ENCODE assay signal across 1 cellular context in the genomic region with DNA sequence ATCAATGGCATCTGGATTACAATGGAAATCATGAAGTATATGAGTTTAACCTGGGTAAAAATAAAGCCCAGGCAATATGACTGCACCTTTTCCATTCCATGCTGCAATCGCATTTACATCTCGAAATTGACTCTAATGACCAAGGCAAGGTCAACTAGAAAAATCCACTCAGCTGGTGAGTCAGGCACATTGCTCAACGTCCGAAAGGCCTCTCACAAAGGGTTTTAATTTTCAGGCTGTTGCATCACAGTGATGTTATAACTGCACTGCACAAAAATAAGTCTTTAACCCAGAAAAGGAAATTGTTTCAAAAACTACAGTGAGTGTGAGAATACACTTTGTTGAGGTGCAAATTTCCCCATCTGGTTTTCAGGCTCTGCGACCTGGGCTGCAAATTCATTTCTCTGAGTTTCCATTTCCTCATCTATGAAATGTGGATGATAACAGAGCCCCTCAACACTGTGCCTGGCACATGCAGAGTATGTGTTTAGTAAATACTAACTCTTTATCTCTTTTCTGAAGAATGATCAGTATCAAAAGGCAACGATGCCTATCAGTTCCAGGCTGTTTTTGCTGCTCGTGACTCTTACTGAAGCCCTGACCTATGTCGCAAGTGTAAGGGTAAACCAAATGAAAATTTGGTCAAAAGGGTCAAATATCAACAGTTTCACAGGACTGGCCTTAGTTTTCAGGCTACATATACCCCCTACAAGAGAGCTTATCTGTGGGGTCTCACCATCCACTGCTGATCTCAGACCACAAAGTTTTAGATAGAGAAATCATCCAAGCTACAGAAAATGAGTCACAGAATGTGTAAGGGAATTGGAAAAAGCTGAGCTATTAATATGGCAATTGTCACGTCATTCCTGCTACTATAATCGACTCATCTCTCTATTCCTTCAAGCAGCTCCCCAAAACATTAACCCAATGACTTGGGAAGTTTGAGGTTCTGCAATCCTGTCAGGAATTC.
TF ChIP-seq lines count a peak whose summit lies in the region.

No MANE protein-coding gene starts in this region.

TF ChIP-seq in HepG2, 621 proteins besides CTCF, POLR2A, EP300 and RAD21 (continues in another document):
- TF ChIP-seq, protein P1, sequence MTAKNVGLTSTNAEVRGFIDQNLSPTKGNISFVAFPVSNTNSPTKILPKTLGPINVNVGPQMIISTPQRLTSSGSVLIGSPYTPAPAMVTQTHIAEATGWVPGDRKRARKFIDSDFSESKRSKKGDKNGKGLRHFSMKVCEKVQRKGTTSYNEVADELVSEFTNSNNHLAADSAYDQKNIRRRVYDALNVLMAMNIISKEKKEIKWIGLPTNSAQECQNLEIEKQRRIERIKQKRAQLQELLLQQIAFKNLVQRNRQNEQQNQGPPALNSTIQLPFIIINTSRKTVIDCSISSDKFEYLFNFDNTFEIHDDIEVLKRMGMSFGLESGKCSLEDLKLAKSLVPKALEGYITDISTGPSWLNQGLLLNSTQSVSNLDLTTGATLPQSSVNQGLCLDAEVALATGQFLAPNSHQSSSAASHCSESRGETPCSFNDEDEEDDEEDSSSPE (CRISPR knock-in tag; IDR thresholded peaks at IDR 0.05): no peak
- TF ChIP-seq PAWR (CRISPR knock-in tag; IDR thresholded peaks at IDR 0.05; ENCODE audit: borderline replicate concordance): no peak
- no peak for TF ChIP-seq PTBP1 (IDR thresholded peaks at IDR 0.05; ENCODE audit: low read depth, low read length, poor library complexity, severe bottlenecking)
- TF ChIP-seq, protein P2, sequence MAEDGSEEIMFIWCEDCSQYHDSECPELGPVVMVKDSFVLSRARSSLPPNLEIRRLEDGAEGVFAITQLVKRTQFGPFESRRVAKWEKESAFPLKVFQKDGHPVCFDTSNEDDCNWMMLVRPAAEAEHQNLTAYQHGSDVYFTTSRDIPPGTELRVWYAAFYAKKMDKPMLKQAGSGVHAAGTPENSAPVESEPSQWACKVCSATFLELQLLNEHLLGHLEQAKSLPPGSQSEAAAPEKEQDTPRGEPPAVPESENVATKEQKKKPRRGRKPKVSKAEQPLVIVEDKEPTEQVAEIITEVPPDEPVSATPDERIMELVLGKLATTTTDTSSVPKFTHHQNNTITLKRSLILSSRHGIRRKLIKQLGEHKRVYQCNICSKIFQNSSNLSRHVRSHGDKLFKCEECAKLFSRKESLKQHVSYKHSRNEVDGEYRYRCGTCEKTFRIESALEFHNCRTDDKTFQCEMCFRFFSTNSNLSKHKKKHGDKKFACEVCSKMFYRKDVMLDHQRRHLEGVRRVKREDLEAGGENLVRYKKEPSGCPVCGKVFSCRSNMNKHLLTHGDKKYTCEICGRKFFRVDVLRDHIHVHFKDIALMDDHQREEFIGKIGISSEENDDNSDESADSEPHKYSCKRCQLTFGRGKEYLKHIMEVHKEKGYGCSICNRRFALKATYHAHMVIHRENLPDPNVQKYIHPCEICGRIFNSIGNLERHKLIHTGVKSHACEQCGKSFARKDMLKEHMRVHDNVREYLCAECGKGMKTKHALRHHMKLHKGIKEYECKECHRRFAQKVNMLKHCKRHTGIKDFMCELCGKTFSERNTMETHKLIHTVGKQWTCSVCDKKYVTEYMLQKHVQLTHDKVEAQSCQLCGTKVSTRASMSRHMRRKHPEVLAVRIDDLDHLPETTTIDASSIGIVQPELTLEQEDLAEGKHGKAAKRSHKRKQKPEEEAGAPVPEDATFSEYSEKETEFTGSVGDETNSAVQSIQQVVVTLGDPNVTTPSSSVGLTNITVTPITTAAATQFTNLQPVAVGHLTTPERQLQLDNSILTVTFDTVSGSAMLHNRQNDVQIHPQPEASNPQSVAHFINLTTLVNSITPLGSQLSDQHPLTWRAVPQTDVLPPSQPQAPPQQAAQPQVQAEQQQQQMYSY (CRISPR knock-in tag; IDR thresholded peaks at IDR 0.05): no peak
- TF ChIP-seq ZNF781 (CRISPR knock-in tag; IDR thresholded peaks at IDR 0.05; ENCODE audit: borderline replicate concordance, not compliant biosample characterization): no peak
- no peak for TF ChIP-seq ZNF720 (CRISPR knock-in tag; IDR thresholded peaks at IDR 0.05)
- TF ChIP-seq JUNB (CRISPR knock-in tag; IDR thresholded peaks at IDR 0.05; ENCODE audit: borderline replicate concordance): peak; percentile 81; the same call in 1 of the 2 replicates
- no peak for TF ChIP-seq RBM39 (IDR thresholded peaks at IDR 0.05; ENCODE audit: low read depth, low read length, poor library complexity, severe bottlenecking)
- TF ChIP-seq, protein P3, sequence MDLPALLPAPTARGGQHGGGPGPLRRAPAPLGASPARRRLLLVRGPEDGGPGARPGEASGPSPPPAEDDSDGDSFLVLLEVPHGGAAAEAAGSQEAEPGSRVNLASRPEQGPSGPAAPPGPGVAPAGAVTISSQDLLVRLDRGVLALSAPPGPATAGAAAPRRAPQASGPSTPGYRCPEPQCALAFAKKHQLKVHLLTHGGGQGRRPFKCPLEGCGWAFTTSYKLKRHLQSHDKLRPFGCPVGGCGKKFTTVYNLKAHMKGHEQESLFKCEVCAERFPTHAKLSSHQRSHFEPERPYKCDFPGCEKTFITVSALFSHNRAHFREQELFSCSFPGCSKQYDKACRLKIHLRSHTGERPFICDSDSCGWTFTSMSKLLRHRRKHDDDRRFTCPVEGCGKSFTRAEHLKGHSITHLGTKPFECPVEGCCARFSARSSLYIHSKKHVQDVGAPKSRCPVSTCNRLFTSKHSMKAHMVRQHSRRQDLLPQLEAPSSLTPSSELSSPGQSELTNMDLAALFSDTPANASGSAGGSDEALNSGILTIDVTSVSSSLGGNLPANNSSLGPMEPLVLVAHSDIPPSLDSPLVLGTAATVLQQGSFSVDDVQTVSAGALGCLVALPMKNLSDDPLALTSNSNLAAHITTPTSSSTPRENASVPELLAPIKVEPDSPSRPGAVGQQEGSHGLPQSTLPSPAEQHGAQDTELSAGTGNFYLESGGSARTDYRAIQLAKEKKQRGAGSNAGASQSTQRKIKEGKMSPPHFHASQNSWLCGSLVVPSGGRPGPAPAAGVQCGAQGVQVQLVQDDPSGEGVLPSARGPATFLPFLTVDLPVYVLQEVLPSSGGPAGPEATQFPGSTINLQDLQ (CRISPR knock-in tag; IDR thresholded peaks at IDR 0.05): no peak
- TF ChIP-seq ATM (IDR thresholded peaks at IDR 0.05; ENCODE audit: borderline replicate concordance): no peak
- TF ChIP-seq, protein P4, sequence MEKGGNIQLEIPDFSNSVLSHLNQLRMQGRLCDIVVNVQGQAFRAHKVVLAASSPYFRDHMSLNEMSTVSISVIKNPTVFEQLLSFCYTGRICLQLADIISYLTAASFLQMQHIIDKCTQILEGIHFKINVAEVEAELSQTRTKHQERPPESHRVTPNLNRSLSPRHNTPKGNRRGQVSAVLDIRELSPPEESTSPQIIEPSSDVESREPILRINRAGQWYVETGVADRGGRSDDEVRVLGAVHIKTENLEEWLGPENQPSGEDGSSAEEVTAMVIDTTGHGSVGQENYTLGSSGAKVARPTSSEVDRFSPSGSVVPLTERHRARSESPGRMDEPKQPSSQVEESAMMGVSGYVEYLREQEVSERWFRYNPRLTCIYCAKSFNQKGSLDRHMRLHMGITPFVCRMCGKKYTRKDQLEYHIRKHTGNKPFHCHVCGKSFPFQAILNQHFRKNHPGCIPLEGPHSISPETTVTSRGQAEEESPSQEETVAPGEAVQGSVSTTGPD (CRISPR knock-in tag; IDR thresholded peaks at IDR 0.05): no peak
- TF ChIP-seq ZNF552 (CRISPR knock-in tag; IDR thresholded peaks at IDR 0.05; ENCODE audit: borderline replicate concordance): no peak
- TF ChIP-seq SNAI1 (CRISPR knock-in tag; IDR thresholded peaks at IDR 0.05; ENCODE audit: borderline replicate concordance): no peak
- TF ChIP-seq GATAD2A (CRISPR knock-in tag; IDR thresholded peaks at IDR 0.05): peak; percentile 95
- TF ChIP-seq HOXD1 (CRISPR knock-in tag; IDR thresholded peaks at IDR 0.05): peak; percentile 22; the same call in 1 of the 2 replicates
- TF ChIP-seq, protein P5, sequence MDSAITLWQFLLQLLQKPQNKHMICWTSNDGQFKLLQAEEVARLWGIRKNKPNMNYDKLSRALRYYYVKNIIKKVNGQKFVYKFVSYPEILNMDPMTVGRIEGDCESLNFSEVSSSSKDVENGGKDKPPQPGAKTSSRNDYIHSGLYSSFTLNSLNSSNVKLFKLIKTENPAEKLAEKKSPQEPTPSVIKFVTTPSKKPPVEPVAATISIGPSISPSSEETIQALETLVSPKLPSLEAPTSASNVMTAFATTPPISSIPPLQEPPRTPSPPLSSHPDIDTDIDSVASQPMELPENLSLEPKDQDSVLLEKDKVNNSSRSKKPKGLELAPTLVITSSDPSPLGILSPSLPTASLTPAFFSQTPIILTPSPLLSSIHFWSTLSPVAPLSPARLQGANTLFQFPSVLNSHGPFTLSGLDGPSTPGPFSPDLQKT (CRISPR knock-in tag; IDR thresholded peaks at IDR 0.05; ENCODE audit: borderline replicate concordance): no peak
- TF ChIP-seq, protein P6, sequence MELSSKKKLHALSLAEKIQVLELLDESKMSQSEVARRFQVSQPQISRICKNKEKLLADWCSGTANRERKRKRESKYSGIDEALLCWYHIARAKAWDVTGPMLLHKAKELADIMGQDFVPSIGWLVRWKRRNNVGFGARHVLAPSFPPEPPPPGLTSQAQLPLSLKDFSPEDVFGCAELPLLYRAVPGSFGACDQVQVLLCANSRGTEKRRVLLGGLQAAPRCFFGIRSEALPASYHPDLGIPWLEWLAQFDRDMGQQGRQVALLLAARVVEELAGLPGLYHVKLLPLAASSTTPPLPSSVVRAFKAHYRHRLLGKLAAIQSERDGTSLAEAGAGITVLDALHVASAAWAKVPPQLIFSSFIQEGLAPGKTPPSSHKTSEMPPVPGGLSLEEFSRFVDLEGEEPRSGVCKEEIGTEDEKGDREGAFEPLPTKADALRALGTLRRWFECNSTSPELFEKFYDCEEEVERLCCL (CRISPR knock-in tag; IDR thresholded peaks at IDR 0.05; ENCODE audit: borderline replicate concordance): no peak
- no peak for TF ChIP-seq SIN3B (IDR thresholded peaks at IDR 0.05; ENCODE audit: low read length)
- TF ChIP-seq HOXA3 (CRISPR knock-in tag; IDR thresholded peaks at IDR 0.05): peak; percentile 93
- TF ChIP-seq SMAD3 (CRISPR knock-in tag; IDR thresholded peaks at IDR 0.05): peak; percentile 85; the same call in 1 of the 2 replicates
- TF ChIP-seq FOXK1 (CRISPR knock-in tag; IDR thresholded peaks at IDR 0.05; ENCODE audit: borderline replicate concordance, low read depth): peak; percentile 72; the same call in 1 of the 2 replicates
- TF ChIP-seq ZNF773 (CRISPR knock-in tag; IDR thresholded peaks at IDR 0.05; ENCODE audit: borderline replicate concordance): no peak
- no peak; the same call in 1 of the 2 replicates for TF ChIP-seq ZMYM3 (CRISPR knock-in tag; IDR thresholded peaks at IDR 0.05)
- no peak for TF ChIP-seq NFE2L1 (CRISPR knock-in tag; IDR thresholded peaks at IDR 0.05; ENCODE audit: borderline replicate concordance)
- TF ChIP-seq, protein P7, sequence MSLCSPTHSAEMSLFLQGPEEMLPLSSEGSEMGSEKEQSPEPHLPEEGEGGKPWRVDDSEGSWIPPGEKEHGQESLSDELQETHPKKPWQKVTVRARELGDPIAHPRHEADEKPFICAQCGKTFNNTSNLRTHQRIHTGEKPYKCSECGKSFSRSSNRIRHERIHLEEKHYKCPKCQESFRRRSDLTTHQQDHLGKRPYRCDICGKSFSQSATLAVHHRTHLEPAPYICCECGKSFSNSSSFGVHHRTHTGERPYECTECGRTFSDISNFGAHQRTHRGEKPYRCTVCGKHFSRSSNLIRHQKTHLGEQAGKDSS (CRISPR knock-in tag; IDR thresholded peaks at IDR 0.05; ENCODE audit: borderline replicate concordance, low read depth): 0 out of 2 replicates have a peak, but pooled peaks have one; percentile 43
- TF ChIP-seq MED8 (CRISPR knock-in tag; IDR thresholded peaks at IDR 0.05; ENCODE audit: insufficient replicate concordance): no peak
- TF ChIP-seq ZNF777 (CRISPR knock-in tag; IDR thresholded peaks at IDR 0.05): no peak
- TF ChIP-seq, protein P8, sequence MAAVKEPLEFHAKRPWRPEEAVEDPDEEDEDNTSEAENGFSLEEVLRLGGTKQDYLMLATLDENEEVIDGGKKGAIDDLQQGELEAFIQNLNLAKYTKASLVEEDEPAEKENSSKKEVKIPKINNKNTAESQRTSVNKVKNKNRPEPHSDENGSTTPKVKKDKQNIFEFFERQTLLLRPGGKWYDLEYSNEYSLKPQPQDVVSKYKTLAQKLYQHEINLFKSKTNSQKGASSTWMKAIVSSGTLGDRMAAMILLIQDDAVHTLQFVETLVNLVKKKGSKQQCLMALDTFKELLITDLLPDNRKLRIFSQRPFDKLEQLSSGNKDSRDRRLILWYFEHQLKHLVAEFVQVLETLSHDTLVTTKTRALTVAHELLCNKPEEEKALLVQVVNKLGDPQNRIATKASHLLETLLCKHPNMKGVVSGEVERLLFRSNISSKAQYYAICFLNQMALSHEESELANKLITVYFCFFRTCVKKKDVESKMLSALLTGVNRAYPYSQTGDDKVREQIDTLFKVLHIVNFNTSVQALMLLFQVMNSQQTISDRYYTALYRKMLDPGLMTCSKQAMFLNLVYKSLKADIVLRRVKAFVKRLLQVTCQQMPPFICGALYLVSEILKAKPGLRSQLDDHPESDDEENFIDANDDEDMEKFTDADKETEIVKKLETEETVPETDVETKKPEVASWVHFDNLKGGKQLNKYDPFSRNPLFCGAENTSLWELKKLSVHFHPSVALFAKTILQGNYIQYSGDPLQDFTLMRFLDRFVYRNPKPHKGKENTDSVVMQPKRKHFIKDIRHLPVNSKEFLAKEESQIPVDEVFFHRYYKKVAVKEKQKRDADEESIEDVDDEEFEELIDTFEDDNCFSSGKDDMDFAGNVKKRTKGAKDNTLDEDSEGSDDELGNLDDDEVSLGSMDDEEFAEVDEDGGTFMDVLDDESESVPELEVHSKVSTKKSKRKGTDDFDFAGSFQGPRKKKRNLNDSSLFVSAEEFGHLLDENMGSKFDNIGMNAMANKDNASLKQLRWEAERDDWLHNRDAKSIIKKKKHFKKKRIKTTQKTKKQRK (IDR thresholded peaks at IDR 0.05; ENCODE audit: low read length): no peak
- TF ChIP-seq U2AF2 (IDR thresholded peaks at IDR 0.05; ENCODE audit: low read depth, low read length): no peak
- TF ChIP-seq, protein P9, sequence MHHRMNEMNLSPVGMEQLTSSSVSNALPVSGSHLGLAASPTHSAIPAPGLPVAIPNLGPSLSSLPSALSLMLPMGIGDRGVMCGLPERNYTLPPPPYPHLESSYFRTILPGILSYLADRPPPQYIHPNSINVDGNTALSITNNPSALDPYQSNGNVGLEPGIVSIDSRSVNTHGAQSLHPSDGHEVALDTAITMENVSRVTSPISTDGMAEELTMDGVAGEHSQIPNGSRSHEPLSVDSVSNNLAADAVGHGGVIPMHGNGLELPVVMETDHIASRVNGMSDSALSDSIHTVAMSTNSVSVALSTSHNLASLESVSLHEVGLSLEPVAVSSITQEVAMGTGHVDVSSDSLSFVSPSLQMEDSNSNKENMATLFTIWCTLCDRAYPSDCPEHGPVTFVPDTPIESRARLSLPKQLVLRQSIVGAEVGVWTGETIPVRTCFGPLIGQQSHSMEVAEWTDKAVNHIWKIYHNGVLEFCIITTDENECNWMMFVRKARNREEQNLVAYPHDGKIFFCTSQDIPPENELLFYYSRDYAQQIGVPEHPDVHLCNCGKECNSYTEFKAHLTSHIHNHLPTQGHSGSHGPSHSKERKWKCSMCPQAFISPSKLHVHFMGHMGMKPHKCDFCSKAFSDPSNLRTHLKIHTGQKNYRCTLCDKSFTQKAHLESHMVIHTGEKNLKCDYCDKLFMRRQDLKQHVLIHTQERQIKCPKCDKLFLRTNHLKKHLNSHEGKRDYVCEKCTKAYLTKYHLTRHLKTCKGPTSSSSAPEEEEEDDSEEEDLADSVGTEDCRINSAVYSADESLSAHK (CRISPR knock-in tag; IDR thresholded peaks at IDR 0.05; ENCODE audit: borderline replicate concordance): no peak
- TF ChIP-seq NFKBIZ (CRISPR knock-in tag; IDR thresholded peaks at IDR 0.05): 0 out of 2 replicates have a peak, but pooled peaks have one; percentile 19
- TF ChIP-seq ZBTB7A (CRISPR knock-in tag; IDR thresholded peaks at IDR 0.05): no peak
